25 cellular contexts compared by ENCODE assay signal in genomic region chr6:54907316-54907715, GRCh38.
DNase-seq lines count a peak whose midpoint lies in the region; ATAC-seq, FAIRE-seq and TF ChIP-seq lines count a peak whose summit lies in the region.
"Had no signal": no experiment of that assay in that cellular context is flagged by ENCODE, and none has a peak within 500 bp of the region (broad histone marks: within the 10 kb centered on the region; RNA-seq: fewer than 3 reads in every experiment).

No MANE protein-coding gene starts in this region.

- H4K20me1 ChIP-seq in MM.1S (ENCODE audit: insufficient read depth, low read length) = no peaks in the 10 kb centered on the region

- H3F3A ChIP-seq in MM.1S (ENCODE audit: insufficient read depth, low read length) = no peaks in the 10 kb centered on the region

- in situ Hi-C loops in GM13977 (cut with MboI; ENCODE audit: low pct_unique_long_range_greater_than_20kb, low sequenced_read_pairs, unreplicated experiment) = no loop called here

- DNase-seq in GM13977 (ENCODE audit: low spot score) (peak; percentile 16), MM.1S (peak; percentile 41), kidney (no peak), NCI-H187 treated with DMSO at 0.1 percent for 48 hours (lab: John Stamatoyannopoulos, UW) (no peak), NCI-H446 treated with DMSO at 0.1 percent for 48 hours (lab: John Stamatoyannopoulos, UW) (no peak)
- DNase-seq: activated CD8-positive, alpha-beta memory T cell treated with anti-CD3 and anti-CD28 coated beads, Interleukin-2, amount 50 U/mL, for 48 hours; activated effector memory CD4-positive, alpha-beta T cell treated with anti-CD3 and anti-CD28 coated beads, Interleukin-2, amount 50 U/mL, for 16 hours; CD8-positive, alpha-beta memory T cell; left ventricle myocardium superior; NCI-H146; NCI-H2171 treated with DMSO at 0.1 percent for 48 hours; NCI-H748 treated with DMSO at 0.1 percent for 48 hours; stimulated activated CD4-positive, alpha-beta T cell treated with anti-CD3 and anti-CD28 coated beads, Interleukin-2, amount 100 ng/mL, for 24 hours; stimulated activated naive B cell treated with anti-CD40 and anti-IgM and Interleukin-4, amounts not matched to agents 10 μg/mL and 1 μg/mL and 100 μg/mL, for 72 hours; T-helper 2 cell; WERI-Rb-1 had no signal

- H3K36me3 ChIP-seq in MM.1S (replicated peaks; ENCODE audit: insufficient read depth, low read length) = no peaks in the 10 kb centered on the region
- H3K36me3 ChIP-seq in kidney (ENCODE audit: control insufficient read depth in 1 of 2, insufficient read depth in 2 of 2, low read length in 2 of 2) = no peaks in the 10 kb centered on the region
- H3K36me3 ChIP-seq in gastroesophageal sphincter = no peaks in the 10 kb centered on the region
- H3K36me3 ChIP-seq: breast epithelium, prostate gland, SJSA1, thoracic aorta, WERI-Rb-1 had no signal

- no peaks in the 10 kb centered on the region for H3K27me3 ChIP-seq in MM.1S (replicated peaks; ENCODE audit: insufficient read depth, low read length)
- no peaks in the 10 kb centered on the region for H3K27me3 ChIP-seq in gastroesophageal sphincter
- H3K27me3 ChIP-seq: breast epithelium, SJSA1 had no signal

- TF ChIP-seq POLR2A in gastroesophageal sphincter (IDR thresholded peaks at IDR 0.05) = no peak

- no peaks in the 10 kb centered on the region for H3K9me2 ChIP-seq in MM.1S (replicated peaks; ENCODE audit: insufficient read depth, low read length)

- peak; percentile 35 for FAIRE-seq in kidney (lab: Jason Lieb, UNC)
- FAIRE-seq: GM18507, H1 had no signal

- H3K27ac ChIP-seq in MM.1S (ENCODE audit: low read length) (no peak overlapping the region), kidney (ENCODE audit: low read depth in 2 of 2, low read length in 2 of 2) (no peak overlapping the region), gastroesophageal sphincter (no peak overlapping the region)
- H3K27ac ChIP-seq: breast epithelium, prostate gland, SJSA1, thoracic aorta, WERI-Rb-1 had no signal

- no peaks in the 10 kb centered on the region for H3K79me2 ChIP-seq in MM.1S (ENCODE audit: low read length)

- H3K4me3 ChIP-seq in MM.1S (ENCODE audit: low read length) (no peak overlapping the region), kidney (ENCODE audit: low read length in 2 of 2) (no peak overlapping the region), gastroesophageal sphincter (no peak overlapping the region)
- H3K4me3 ChIP-seq: breast epithelium, prostate gland, SJSA1, thoracic aorta had no signal

- ATAC-seq in GM21717 (IDR thresholded peaks at IDR 0.05; ENCODE audit: unreplicated experiment) (peak; percentile 69), gastroesophageal sphincter (no peak)
- ATAC-seq: left ventricle myocardium superior; Panc1; stimulated activated naive B cell treated with anti-CD40 and anti-IgM and Interleukin-4, amounts not matched to agents 10 μg/mL and 1 μg/mL and 100 μg/mL, for 72 hours had no signal

- 65 to 85% methylated on average over 1 of the region's 1 CpG for WGBS in gastroesophageal sphincter (ENCODE audit: low coverage in 1 of 2), 2 donors

- H3K9ac ChIP-seq in MM.1S (ENCODE audit: low read length) (no peak overlapping the region), kidney (ENCODE audit: low read length in 2 of 2) (no peak overlapping the region)

- H3K4me1 ChIP-seq in MM.1S (ENCODE audit: low read length) (0 out of 2 replicates have a peak, but pooled peaks cover 5% of the 10 kb centered on the region), kidney (ENCODE audit: control insufficient read depth in 1 of 2, insufficient read depth in 1 of 2, low read depth in 1 of 2, low read length in 2 of 2) (no peaks in the 10 kb centered on the region), gastroesophageal sphincter (no peaks in the 10 kb centered on the region)
- H3K4me1 ChIP-seq: breast epithelium, prostate gland, SJSA1 had no signal

- intact Hi-C loops in kidney (cut with DNase I) = no loop called here

- H3K4me2 ChIP-seq in MM.1S (ENCODE audit: low read depth, low read length) = no peak overlapping the region

- no peaks in the 10 kb centered on the region for H3K9me3 ChIP-seq in MM.1S (replicated peaks; ENCODE audit: insufficient read depth, low read length)
- peaks cover 0 to 3% of the 10 kb centered on the region in 2 donors for H3K9me3 ChIP-seq in kidney (ENCODE audit: control insufficient read depth in 1 of 2, low read length in 2 of 2)
- H3K9me3 ChIP-seq in gastroesophageal sphincter = no peaks in the 10 kb centered on the region
- H3K9me3 ChIP-seq: breast epithelium, prostate gland, SJSA1, thoracic aorta had no signal

- H2AFZ ChIP-seq in MM.1S (ENCODE audit: low read length) = no peak overlapping the region

- TF ChIP-seq CTCF in GM13977 (IDR thresholded peaks at IDR 0.05; ENCODE audit: extremely low read depth, insufficient read depth, missing control alignments) (no peak), MM.1S (IDR thresholded peaks at IDR 0.05; ENCODE audit: low read length) (no peak), kidney (IDR thresholded peaks at IDR 0.05; ENCODE audit: borderline replicate concordance, extremely low read depth, insufficient read depth) (no peak), gastroesophageal sphincter (IDR thresholded peaks at IDR 0.05) (no peak)

- TF ChIP-seq EP300 in gastroesophageal sphincter (IDR thresholded peaks at IDR 0.05) = no peak

Comparison
In these comparisons a context has a peak if more than half of its experiments do, and no peak if none do; other contexts are left out.
1. DNase-seq: peak in GM13977 (single experiment) and MM.1S (single experiment); none in kidney (single experiment), NCI-H187 treated with DMSO at 0.1 percent for 48 hours (single experiment) and NCI-H446 treated with DMSO at 0.1 percent for 48 hours (single experiment).